Comparison of ENCODE assay signal across 23 cellular contexts in the genomic region with DNA sequence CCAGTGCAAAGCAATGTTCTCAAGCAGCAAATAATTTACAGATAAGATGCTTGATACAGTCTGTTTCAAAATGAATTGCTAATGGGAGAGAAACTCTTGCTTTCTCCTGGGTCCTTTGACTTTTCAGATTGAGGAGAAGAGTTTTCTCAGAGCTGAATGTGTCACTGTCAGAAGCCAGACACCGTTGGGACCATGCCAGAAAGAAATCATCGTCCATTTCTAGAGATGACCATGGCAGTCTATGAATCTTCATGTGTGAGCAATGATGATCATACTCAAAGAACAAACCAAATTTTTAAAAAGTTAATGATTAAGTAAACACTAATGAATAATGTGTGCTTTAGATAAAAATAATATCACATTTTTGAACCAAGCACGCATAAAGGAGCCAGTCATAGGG.
A peak's percentile ranks its signal among the peaks of the same experiment; 100 is the strongest.
DNase-seq lines count a peak whose midpoint lies in the region; ATAC-seq, FAIRE-seq and TF ChIP-seq lines count a peak whose summit lies in the region.
"Had no signal": no experiment of that assay in that cellular context is flagged by ENCODE, and none has a peak within 500 bp of the region (broad histone marks: within the 10 kb centered on the region; RNA-seq: fewer than 3 reads in every experiment).

No MANE protein-coding gene starts in this region.

- POLR2A ChIA-PET in PC-3 (lab: Charles Lee; ENCODE audit: unreplicated experiment) = interaction anchor here (0.6 to 0.8 kb wide), 2 partner anchors 77 to 388 kb away, joined by 5 to 8 read pairs; no protein-coding TSS in a partner anchor

- no TSS peak for BruUV-seq in PC-3 (replicated peaks; lab: Mats Ljungman, UMichigan)

- CTCF ChIA-PET in PC-3 (lab: Charles Lee) = no interaction called here

- H3K4me2 ChIP-seq in PC-3 (ENCODE audit: low read length) = peak overlapping the region; percentile 66

- H3K27me3 ChIP-seq in PC-3 (ENCODE audit: low read length) (no peaks in the 10 kb centered on the region), bronchial epithelial cell (ENCODE audit: control insufficient read depth, insufficient read depth, low read length) (no peaks in the 10 kb centered on the region), thoracic aorta (replicated peaks; ENCODE audit: insufficient read depth) (no peaks in the 10 kb centered on the region)
- H3K27me3 ChIP-seq: MG63, Peyer's patch had no signal

- intact Hi-C loops in PC-3 (cut with micrococcal nuclease) = loop anchor here (1.0 kb wide), 1 partner anchor 78 kb away; a partner anchor contains a TSS

- H3K9me3 ChIP-seq in PC-3 (ENCODE audit: low read length) (no peaks in the 10 kb centered on the region), thoracic aorta (no peaks in the 10 kb centered on the region)
- H3K9me3 ChIP-seq: Caco-2, MG63, Peyer's patch had no signal

- H3K9me2 ChIP-seq in PC-3 (replicated peaks; ENCODE audit: low read length) = no peaks in the 10 kb centered on the region

- H3K4me1 ChIP-seq in PC-3 (ENCODE audit: insufficient read depth, low read length) (peaks cover 55% of the 10 kb centered on the region), thoracic aorta (ENCODE audit: control insufficient read depth in 1 of 2, low read depth in 2 of 2) (peaks cover 35 to 74% of the 10 kb centered on the region in 2 donors)
- H3K4me1 ChIP-seq: Caco-2, Peyer's patch, SJCRH30 had no signal

- H3K27ac ChIP-seq in PC-3 (ENCODE audit: low read length) (peak overlapping the region; percentile 98), thoracic aorta (peak overlapping the region; percentile 51 to 71)
- H3K27ac ChIP-seq: C4-2B, Peyer's patch, SJCRH30 had no signal

- no peak for FAIRE-seq in bronchial epithelial cell (lab: Jason Lieb, UNC)
- FAIRE-seq: G401.6 had no signal

- H3F3A ChIP-seq in PC-3 (ENCODE audit: low read length, unreplicated experiment) = peaks cover 10% of the 10 kb centered on the region

- peak overlapping the region; percentile 81 for H3K9ac ChIP-seq in PC-3 (ENCODE audit: low read length)

- TF ChIP-seq CTCF in PC-3 (conservative IDR thresholded peaks at IDR 0.05; ENCODE audit: low read depth, low read length) (no peak), bronchial epithelial cell (IDR thresholded peaks at IDR 0.05; ENCODE audit: insufficient read depth, low read length, severe bottlenecking) (no peak), thoracic aorta (IDR thresholded peaks at IDR 0.05) (no peak)

- H4K20me1 ChIP-seq in PC-3 (ENCODE audit: low read length) = no peaks in the 10 kb centered on the region

- no peak overlapping the region for H3K4me3 ChIP-seq in PC-3 (ENCODE audit: low read length)
- H3K4me3 ChIP-seq in bronchial epithelial cell (ENCODE audit: low read depth, low read length) = no peak overlapping the region
- H3K4me3 ChIP-seq in thoracic aorta = no peak overlapping the region
- H3K4me3 ChIP-seq: MG63, Peyer's patch, SJCRH30 had no signal

- ATAC-seq in PC-3 = peak; percentile 54
- ATAC-seq in thoracic aorta (ENCODE audit: insufficient number of reproducible peaks, low FRiP score, low read depth) = no peak
- no peak for ATAC-seq in GM21515 (IDR thresholded peaks at IDR 0.05; ENCODE audit: unreplicated experiment)
- ATAC-seq in HG02884 (IDR thresholded peaks at IDR 0.05; ENCODE audit: unreplicated experiment) = no peak
- ATAC-seq: CD8-positive, alpha-beta T cell; HCT116; Right ventricle myocardium inferior; SK-N-SH treated with all-trans-retinoic acid at 6 μM for 48 hours had no signal

- H3K79me2 ChIP-seq in PC-3 (ENCODE audit: low read length) = 0 out of 2 replicates have a peak, but pooled peaks cover 7% of the 10 kb centered on the region

- H3K36me3 ChIP-seq in PC-3 (ENCODE audit: low read depth, low read length) (no peaks in the 10 kb centered on the region), bronchial epithelial cell (ENCODE audit: control insufficient read depth, insufficient read depth, low read length) (no peaks in the 10 kb centered on the region), thoracic aorta (no peaks in the 10 kb centered on the region)
- H3K36me3 ChIP-seq: MG63, Peyer's patch, SJCRH30 had no signal

- peak; percentile 92 for DNase-seq in PC-3
- DNase-seq in bronchial epithelial cell (ENCODE audit: low read depth) = peak; percentile 37
- peak; percentile 72 for DNase-seq in kidney tubule cell (ENCODE audit: low spot score)
- no peak for DNase-seq in thoracic aorta (ENCODE audit: low spot score)
- DNase-seq in foreskin melanocyte = no peak
- no peak for DNase-seq in KG1 (lab: John Stamatoyannopoulos, UW)
- DNase-seq: Caco-2; CD8-positive, alpha-beta T cell; Kasumi-1; MG63; NCI-H2029; NCI-H446 treated with DMSO at 0.1 percent for 48 hours; NCI-H526; NCI-H82; Peyer's patch; SJCRH30 had no signal

- no peak overlapping the region for H2AFZ ChIP-seq in PC-3 (ENCODE audit: low read length)

Comparison
In these comparisons a context has a peak if more than half of its experiments do, and no peak if none do; other contexts are left out.
1. DNase-seq: peak in PC-3 (single experiment), bronchial epithelial cell (single experiment) and kidney tubule cell (single experiment); none in thoracic aorta (single experiment), foreskin melanocyte (single experiment) and KG1 (single experiment).